8 cellular contexts compared by ENCODE assay signal in the genomic region with DNA sequence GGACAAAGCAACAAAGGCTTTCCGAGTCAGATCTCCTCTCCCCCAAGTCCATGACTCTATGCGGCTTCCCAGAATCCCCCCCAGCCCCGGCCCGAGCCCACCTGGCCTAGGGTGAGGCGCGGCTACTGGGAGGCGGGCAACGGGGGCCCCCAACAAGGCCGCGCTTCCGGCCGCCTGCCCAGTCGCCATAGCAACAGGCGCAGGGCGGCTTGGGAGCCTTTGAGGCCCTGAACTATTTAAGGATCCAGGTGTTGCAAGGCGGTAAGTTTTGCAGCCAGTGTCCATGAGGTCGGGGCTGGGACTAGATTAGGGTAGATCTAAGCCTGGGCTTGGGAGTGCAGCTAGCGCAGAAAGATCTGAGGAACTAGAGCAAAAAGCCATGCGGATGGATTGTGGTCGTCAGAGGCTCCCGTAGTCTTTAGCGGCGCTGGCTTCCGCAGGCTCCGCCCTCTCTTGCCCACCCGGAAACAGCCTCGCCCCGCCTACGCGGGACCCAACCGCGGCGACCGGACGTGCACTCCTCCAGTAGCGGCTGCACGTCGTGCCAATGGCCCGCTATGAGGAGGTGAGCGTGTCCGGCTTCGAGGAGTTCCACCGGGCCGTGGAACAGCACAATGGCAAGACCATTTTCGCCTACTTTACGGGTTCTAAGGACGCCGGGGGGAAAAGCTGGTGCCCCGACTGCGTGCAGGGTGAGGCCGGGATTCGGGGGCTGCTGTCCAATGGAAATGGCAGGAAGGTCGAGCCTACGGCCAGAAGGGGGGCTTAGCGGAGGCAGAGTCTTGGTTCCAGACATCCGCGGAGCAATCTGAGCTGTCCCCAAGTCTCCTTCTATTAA. TPM values are rescaled to one million over a fixed set of nuclear protein-coding genes. Genes with fewer than 3 reads are reported as not detected.
DNase-seq lines count a peak whose midpoint lies in the region; ATAC-seq and TF ChIP-seq lines count a peak whose summit lies in the region.

A gene (minus strand): TSS at position 176 of the 838 bp plus-strand sequence. CDS start 5,608 bp downstream, outside the sequence.
A gene (plus strand): TSS at position 525 of the 838 bp plus-strand sequence. CDS start 23 bp downstream, at position 548.

- H3K27ac ChIP-seq in DOHH2 (ENCODE audit: low read depth, low read length) (peak within 1 kb of the TSS; percentile 77), RWPE1 (peak within 1 kb of the TSS; percentile 96)

- peaks cover 77% of the 10 kb centered on the region for H3K79me2 ChIP-seq in DOHH2 (ENCODE audit: control insufficient read depth, low read length)

- TF ChIP-seq CTCF in DOHH2 (IDR thresholded peaks at IDR 0.05; ENCODE audit: low read depth, low read length, poor library complexity, severe bottlenecking) (no peak), RWPE1 (conservative IDR thresholded peaks at IDR 0.05; ENCODE audit: low read depth) (no peak), fibroblast of mammary gland (conservative IDR thresholded peaks at IDR 0.05; ENCODE audit: control insufficient read depth, insufficient read depth, low read depth, low read length) (no peak)

- H3K27me3 ChIP-seq in DOHH2 (ENCODE audit: control insufficient read depth, low read length), result no peaks in the 10 kb centered on the region

- H3K4me3 ChIP-seq in DOHH2 (ENCODE audit: low read length) (peak within 1 kb of the TSS; percentile 98), fibroblast of mammary gland (ENCODE audit: control insufficient read depth, low read depth, low read length) (peak within 1 kb of the TSS; percentile 94)

- peak within 1 kb of the TSS; percentile 95 to 96 for H3K27ac Mint-ChIP-seq in natural killer cell treated with Interleukin-12 subunit alpha and Interleukin-12 subunit beta and Interleukin-15 and Interleukin-18, amount 100 ng/mL, for 72 hours

- CTCF ChIA-PET in RWPE1 (lab: Yijun Ruan, JAX), result no interaction called here

- POLR2A ChIA-PET in RWPE1 (lab: Yijun Ruan, JAX; ENCODE audit: low non-redundant PET), result no interaction called here

- peak within 1 kb of the TSS; percentile 93 for H3K4me3 Mint-ChIP-seq in natural killer cell treated with Interleukin-12 subunit alpha and Interleukin-12 subunit beta and Interleukin-15 and Interleukin-18, amount 100 ng/mL, for 72 hours

- DNase-seq in LHCN-M2 (ENCODE audit: low read depth) (peak; percentile 84), RWPE1 (ENCODE audit: low spot score) (peak; percentile 81), fibroblast of mammary gland (ENCODE audit: low read depth) (peak; percentile 87)
- DNase-seq in activated T-helper 1 cell treated with anti-CD3 and anti-CD28 coated beads, Interleukin-2, amount 50 U/mL, for 16 hours (ENCODE audit: low read depth in 1 of 2, low spot score in 1 of 2), result peak; percentile 76 to 83
- DNase-seq in natural killer cell treated with Interleukin-12 subunit alpha and Interleukin-12 subunit beta and Interleukin-15 and Interleukin-18, amount 100 ng/mL, for 72 hours (ENCODE audit: low spot score), result peak; percentile 98
- DNase-seq in stimulated activated naive CD4-positive, alpha-beta T cell treated with Interleukin-2 at 50 U/mL for 16 hours (lab: John Stamatoyannopoulos, UW), result peak; percentile 89

- H3K27me3 Mint-ChIP-seq in natural killer cell treated with Interleukin-12 subunit alpha and Interleukin-12 subunit beta and Interleukin-15 and Interleukin-18, amount 100 ng/mL, for 72 hours, result no peaks in the 10 kb centered on the region

- H3F3A ChIP-seq in DOHH2 (ENCODE audit: control insufficient read depth, insufficient read depth), result peaks cover 12% of the 10 kb centered on the region; the same call in 1 of the 2 replicates

- H3K9me2 ChIP-seq in DOHH2 (replicated peaks; ENCODE audit: control insufficient read depth, low read length), result no peaks in the 10 kb centered on the region

- ATAC-seq in GM21825 (IDR thresholded peaks at IDR 0.05; ENCODE audit: unreplicated experiment), result peak; percentile 79
- ATAC-seq in natural killer cell treated with Interleukin-12 subunit alpha and Interleukin-12 subunit beta and Interleukin-15 and Interleukin-18, amount 100 ng/mL, for 72 hours, result peak; percentile 96 to 97

- peaks cover 26% of the 10 kb centered on the region for H3K36me3 Mint-ChIP-seq in natural killer cell treated with Interleukin-12 subunit alpha and Interleukin-12 subunit beta and Interleukin-15 and Interleukin-18, amount 100 ng/mL, for 72 hours

- H3K4me1 ChIP-seq in DOHH2 (ENCODE audit: control insufficient read depth, low read length), result peaks cover 30% of the 10 kb centered on the region

- peaks cover 48% of the 10 kb centered on the region for H3K36me3 ChIP-seq in DOHH2 (ENCODE audit: control insufficient read depth, low read length)

- H4K20me1 ChIP-seq in DOHH2 (ENCODE audit: control insufficient read depth, insufficient read depth, low read depth, low read length), result peaks cover 10% of the 10 kb centered on the region; the same call in 1 of the 2 replicates

- peaks cover 48 to 52% of the 10 kb centered on the region in 2 donors for H3K4me1 Mint-ChIP-seq in natural killer cell treated with Interleukin-12 subunit alpha and Interleukin-12 subunit beta and Interleukin-15 and Interleukin-18, amount 100 ng/mL, for 72 hours (ENCODE audit: low read depth in 2 of 2)

- H3K9me3 ChIP-seq in DOHH2 (ENCODE audit: control insufficient read depth, insufficient read depth, low read length), result no peaks in the 10 kb centered on the region

- peak within 1 kb of the TSS; percentile 91 for H3K4me2 ChIP-seq in DOHH2 (ENCODE audit: low read length)

- H3K9me3 Mint-ChIP-seq in natural killer cell treated with Interleukin-12 subunit alpha and Interleukin-12 subunit beta and Interleukin-15 and Interleukin-18, amount 100 ng/mL, for 72 hours, result no peaks in the 10 kb centered on the region

RNA-seq across cellular contexts. Expression of the first gene that starts in this region (rescaled TPM):
- total RNA-seq in LHCN-M2 (2014; rRNA removed), result 9.9 and 12.8 TPM in 2 replicates
- polyA plus RNA-seq in LHCN-M2 (2012), result 3.5 TPM
- 10 to 100 TPM; 16.0 to 29.7 TPM for total RNA-seq in natural killer cell treated with Interleukin-12 subunit alpha and Interleukin-12 subunit beta and Interleukin-15 and Interleukin-18, amount 100 ng/mL, for 72 hours

RNA-seq across cellular contexts. Expression of the second gene that starts in this region (rescaled TPM):
- 226 and 251 TPM in 2 replicates for total RNA-seq in LHCN-M2 (2014; rRNA removed)
- polyA plus RNA-seq in LHCN-M2 (2012), result 288 TPM
- 100 to 1,000 TPM in 1 of 2 donors, 10 to 100 TPM in 1; 75.9 to 106 TPM for total RNA-seq in natural killer cell treated with Interleukin-12 subunit alpha and Interleukin-12 subunit beta and Interleukin-15 and Interleukin-18, amount 100 ng/mL, for 72 hours

Comparison
In these comparisons a context has a peak if more than half of its experiments do, and no peak if none do; other contexts are left out.
1. Peak in every context shown above with its lines: DNase-seq, ATAC-seq, H3K4me3 ChIP-seq and H3K27ac ChIP-seq.